Comparison of ENCODE assay signal across 8 cellular contexts in the genomic region with DNA sequence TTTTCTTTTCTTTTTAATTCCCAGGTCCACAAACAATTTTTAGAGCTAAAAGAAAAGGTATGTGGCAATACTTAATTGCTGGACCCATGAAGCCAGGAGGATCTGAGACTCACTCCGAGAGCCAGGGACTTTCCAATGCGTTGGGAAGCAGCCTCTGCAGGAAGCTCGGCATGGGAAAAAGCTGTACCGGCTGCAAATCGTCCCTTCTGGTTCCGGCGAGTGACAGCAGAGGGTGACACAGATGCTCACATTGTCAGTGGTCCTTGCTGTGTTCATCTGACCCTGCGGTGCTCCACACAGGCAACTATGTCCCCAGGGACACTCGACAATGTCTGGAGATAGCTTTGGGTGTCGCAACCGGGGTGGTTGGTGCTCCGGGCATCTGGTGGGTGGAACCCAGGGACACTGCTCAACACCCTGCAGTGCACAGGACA.
A peak's percentile ranks its signal among the peaks of the same experiment; 100 is the strongest.
DNase-seq lines count a peak whose midpoint lies in the region; ATAC-seq lines count a peak whose summit lies in the region.
"Had no signal": no experiment of that assay in that cellular context is flagged by ENCODE, and none has a peak within 500 bp of the region (broad histone marks: within the 10 kb centered on the region; RNA-seq: fewer than 3 reads in every experiment).

No MANE protein-coding gene starts in this region.

- H3K4me1 ChIP-seq in skeletal muscle satellite cell (ENCODE audit: control insufficient read depth, insufficient read depth, low read length), result peaks cover 4% of the 10 kb centered on the region

- ATAC-seq in GM18868 (IDR thresholded peaks at IDR 0.05; ENCODE audit: unreplicated experiment), result no peak
- ATAC-seq in HG02973 (IDR thresholded peaks at IDR 0.05; ENCODE audit: unreplicated experiment), result no peak
- ATAC-seq: naive thymus-derived CD4-positive, alpha-beta T cell had no signal

- no peaks in the 10 kb centered on the region for H3K27me3 ChIP-seq in skeletal muscle satellite cell (ENCODE audit: control insufficient read depth, insufficient read depth, low read length)

- DNase-seq in GOT3 (lab: John Stamatoyannopoulos, UW) (peak; percentile 32), NCI-H524 (lab: John Stamatoyannopoulos, UW) (peak; percentile 72 to 89), fibroblast of gingiva (ENCODE audit: low read depth) (peak; percentile 48)
- no peak for DNase-seq in activated CD4-positive, alpha-beta T cell treated with anti-CD3 and anti-CD28 coated beads for 4 hours
- DNase-seq: naive thymus-derived CD4-positive, alpha-beta T cell had no signal

- peak overlapping the region; percentile 78 for H3K4me2 ChIP-seq in skeletal muscle satellite cell (ENCODE audit: low read length)

- peak overlapping the region; percentile 55 for H3K9ac ChIP-seq in skeletal muscle satellite cell (ENCODE audit: low read depth, low read length)

- no peaks in the 10 kb centered on the region for H3K36me3 ChIP-seq in skeletal muscle satellite cell (ENCODE audit: insufficient read depth, low read length)

- H3K4me3 ChIP-seq in skeletal muscle satellite cell (ENCODE audit: low read length), result peak overlapping the region; percentile 59

- no peaks in the 10 kb centered on the region for H3K9me3 ChIP-seq in skeletal muscle satellite cell (replicated peaks; ENCODE audit: low read length)

Comparison
In these comparisons a context has a peak if more than half of its experiments do, and no peak if none do; other contexts are left out.
1. DNase-seq: peak in GOT3 (single experiment), NCI-H524 (2 of 2) and fibroblast of gingiva (single experiment); none in activated CD4-positive, alpha-beta T cell treated with anti-CD3 and anti-CD28 coated beads for 4 hours (0 of 2).